In the genomic region with DNA sequence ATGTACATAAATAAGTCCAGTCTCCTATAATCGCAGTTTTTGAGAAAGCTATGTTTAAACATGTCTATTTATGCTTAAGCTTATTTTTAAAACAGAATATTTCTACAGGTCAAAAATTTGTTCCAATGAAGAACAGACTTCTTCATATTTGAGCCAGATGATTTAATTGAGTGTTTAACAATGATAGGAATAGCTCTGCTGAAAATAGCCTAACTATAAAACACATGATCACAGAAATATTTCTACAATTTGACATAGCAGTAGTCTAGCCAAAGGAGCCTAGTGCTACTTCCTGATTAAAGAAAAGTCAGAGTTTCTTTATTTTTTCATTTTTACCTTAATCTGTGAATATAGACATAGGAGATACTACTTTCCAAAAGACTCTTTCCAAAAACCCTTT, we compare ENCODE assay signal across 31 cellular contexts. TPM values are rescaled to one million over a fixed set of nuclear protein-coding genes. Genes with fewer than 3 reads are reported as not detected.
A peak's percentile ranks its signal among the peaks of the same experiment; 100 is the strongest.
DNase-seq lines count a peak whose midpoint lies in the region; ATAC-seq, FAIRE-seq and TF ChIP-seq lines count a peak whose summit lies in the region.
"Had no signal": no experiment of that assay in that cellular context is flagged by ENCODE, and none has a peak within 500 bp of the region (broad histone marks: within the 10 kb centered on the region; RNA-seq: fewer than 3 reads in every experiment).

No MANE protein-coding gene starts in this region.

- ATAC-seq in thoracic aorta (ENCODE audit: insufficient number of reproducible peaks, low FRiP score, low read depth) = no peak
- ATAC-seq: activated CD8-positive, alpha-beta T cell treated with anti-CD3 and anti-CD28 coated beads for 36 hours; body of pancreas; GM12878; lower lobe of right lung; natural killer cell had no signal

- H3K4me1 ChIP-seq in thoracic aorta (ENCODE audit: control insufficient read depth in 1 of 2, low read depth in 2 of 2) = peaks cover 69 to 86% of the 10 kb centered on the region in 2 donors
- H3K4me1 ChIP-seq: BLaER1, lower lobe of right lung had no signal

- H3K36me3 ChIP-seq in thoracic aorta = no peaks in the 10 kb centered on the region
- H3K36me3 ChIP-seq: lower lobe of right lung, MG63 had no signal

- H3K27ac ChIP-seq in thoracic aorta = peak overlapping the region; percentile 78 to 95
- H3K27ac ChIP-seq: BLaER1, body of pancreas, HL-60, lower lobe of right lung had no signal

- no peaks in the 10 kb centered on the region for H3K9me3 ChIP-seq in thoracic aorta
- H3K9me3 ChIP-seq: BLaER1, body of pancreas, lower lobe of right lung, MG63 had no signal

- TF ChIP-seq CTCF in choroid plexus epithelial cell (conservative IDR thresholded peaks at IDR 0.05; ENCODE audit: low read depth, low read length) (no peak), thoracic aorta (IDR thresholded peaks at IDR 0.05) (no peak)

- no peak for DNase-seq in GM19239 (ENCODE audit: insufficient read length, low spot score)
- peak; percentile 14 for DNase-seq in choroid plexus epithelial cell (ENCODE audit: low read depth)
- DNase-seq in thoracic aorta (ENCODE audit: low spot score) = no peak
- no peak for DNase-seq in NCI-H146 (lab: John Stamatoyannopoulos, UW)
- DNase-seq in NCI-H2107 treated with DMSO at 0.1 percent for 48 hours (lab: John Stamatoyannopoulos, UW; ENCODE audit: unreplicated experiment) = no peak
- no peak for DNase-seq in NCI-H1105 treated with DMSO at 0.1 percent for 48 hours (lab: John Stamatoyannopoulos, UW)
- DNase-seq: activated CD4-positive, CD25-positive, alpha-beta regulatory T cell treated with anti-CD3 and anti-CD28 coated beads, Interleukin-2, amount 50 U/mL, for 72 hours; activated CD8-positive, alpha-beta memory T cell treated with anti-CD3 and anti-CD28 coated beads, Interleukin-2, amount 50 U/mL, for 48 hours; activated CD8-positive, alpha-beta T cell treated with anti-CD3 and anti-CD28 coated beads for 36 hours; activated naive CD4-positive, alpha-beta T cell treated with Interleukin-2 at 50 U/mL for 16 hours; body of pancreas; cerebellar nuclear complex; H7; KG1; lower lobe of right lung; MG63; midbrain; natural killer cell; NCI-H2029 treated with DMSO at 0.1 percent for 48 hours; NCI-H2227 treated with DMSO at 0.1 percent for 48 hours; NCI-H526; NK-92 treated with Interleukin-12 subunit alpha and Interleukin-12 subunit beta, amount 100 ng/mL, for 24 hours; occipital lobe; SHP77 treated with DMSO at 0.1 percent for 48 hours; small intestine; stimulated activated naive CD4-positive, alpha-beta T cell had no signal

- no peaks in the 10 kb centered on the region for H3K27me3 ChIP-seq in thoracic aorta (replicated peaks; ENCODE audit: insufficient read depth)
- H3K27me3 ChIP-seq: BLaER1, body of pancreas, MG63 had no signal

- no peak overlapping the region for H3K4me3 ChIP-seq in choroid plexus epithelial cell (ENCODE audit: low read depth, low read length)
- H3K4me3 ChIP-seq in thoracic aorta = no peak overlapping the region
- H3K4me3 ChIP-seq: BLaER1, body of pancreas, GM12878, lower lobe of right lung, MG63 had no signal

- FAIRE-seq in GM19239 (lab: Jason Lieb, UNC) (peak; percentile 68), islet of Langerhans (lab: Jason Lieb, UNC) (peak; percentile 62)
- FAIRE-seq: GM12878, small intestine had no signal

RNA-seq across cellular contexts. Expression of gene DCP1B, which starts 29.4 kb away (rescaled TPM):
- 10 to 100 TPM; 16.6 to 19.5 TPM for total RNA-seq in thoracic aorta

RNA-seq across cellular contexts. Expression of gene CACNA2D4, which starts 56.4 kb away (rescaled TPM):
- total RNA-seq in thoracic aorta = 10 to 100 TPM in 1 of 2 donors, 1 to 10 TPM in 1; 8.7 to 12.3 TPM
- total RNA-seq: occipital lobe, temporal lobe had no signal
